1 cellular context compared by ENCODE assay signal in the genomic region with DNA sequence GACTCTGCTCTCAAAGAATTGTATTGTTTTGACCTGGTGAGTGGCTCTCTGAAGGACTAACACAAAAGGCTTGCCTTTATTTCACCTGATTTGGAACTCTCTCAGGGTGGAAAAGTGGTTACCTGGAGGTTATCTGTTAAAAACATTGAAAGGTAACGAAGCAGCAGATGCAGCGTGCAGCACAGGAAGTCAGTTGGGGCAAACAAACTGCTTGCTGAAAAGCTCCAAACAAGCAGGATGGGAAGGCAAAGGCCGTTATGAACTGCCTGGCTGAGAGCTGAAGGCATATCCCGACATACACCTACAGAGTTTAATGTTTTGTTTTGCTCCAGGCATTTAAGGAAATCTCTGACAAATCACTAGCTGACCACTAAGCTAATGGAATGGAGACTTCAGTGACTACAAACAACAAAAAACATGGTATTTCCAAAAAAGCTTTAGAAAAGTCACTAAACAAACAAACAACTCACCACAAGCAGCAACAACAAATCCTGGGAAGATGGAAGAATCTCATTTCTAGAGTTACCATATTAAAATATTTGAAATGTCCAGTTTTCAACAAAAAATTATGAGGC.
TF ChIP-seq lines count a peak whose summit lies in the region.

No MANE protein-coding gene starts in this region.

TF ChIP-seq in HepG2, 621 proteins besides CTCF, POLR2A, EP300 and RAD21:
- TF ChIP-seq MED8 (CRISPR knock-in tag; IDR thresholded peaks at IDR 0.05; ENCODE audit: insufficient replicate concordance): no peak
- TF ChIP-seq DMAP1 (CRISPR knock-in tag; IDR thresholded peaks at IDR 0.05): no peak
- TF ChIP-seq, protein P1, sequence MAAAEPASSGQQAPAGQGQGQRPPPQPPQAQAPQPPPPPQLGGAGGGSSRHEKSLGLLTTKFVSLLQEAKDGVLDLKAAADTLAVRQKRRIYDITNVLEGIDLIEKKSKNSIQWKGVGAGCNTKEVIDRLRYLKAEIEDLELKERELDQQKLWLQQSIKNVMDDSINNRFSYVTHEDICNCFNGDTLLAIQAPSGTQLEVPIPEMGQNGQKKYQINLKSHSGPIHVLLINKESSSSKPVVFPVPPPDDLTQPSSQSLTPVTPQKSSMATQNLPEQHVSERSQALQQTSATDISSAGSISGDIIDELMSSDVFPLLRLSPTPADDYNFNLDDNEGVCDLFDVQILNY (CRISPR knock-in tag; conservative IDR thresholded peaks at IDR 0.05): no peak
- TF ChIP-seq ZMAT3 (CRISPR knock-in tag; conservative IDR thresholded peaks at IDR 0.05): no peak
- no peak for TF ChIP-seq ZNF12 (CRISPR knock-in tag; IDR thresholded peaks at IDR 0.05)
- no peak for TF ChIP-seq MED1 (CRISPR knock-in tag; IDR thresholded peaks at IDR 0.05)
- no peak for TF ChIP-seq SALL2 (CRISPR knock-in tag; IDR thresholded peaks at IDR 0.05)
